ENCODE assay signal across 1 cellular context in genomic region chr10:33334839-33335549, GRCh38.
A peak's percentile ranks its signal among the peaks of the same experiment; 100 is the strongest.
TF ChIP-seq lines count a peak whose summit lies in the region.

No MANE protein-coding gene starts in this region.

TF ChIP-seq in HepG2, 621 proteins besides CTCF, POLR2A, EP300 and RAD21 (continued from another document and continues in another):
- TF ChIP-seq SIN3A (IDR thresholded peaks at IDR 0.05; ENCODE audit: borderline replicate concordance, low read depth, low read length) (no peak), ZNF430 (CRISPR knock-in tag; IDR thresholded peaks at IDR 0.05) (no peak), ZNF841 (CRISPR knock-in tag; IDR thresholded peaks at IDR 0.05; ENCODE audit: borderline replicate concordance) (no peak), NPAS2 (CRISPR knock-in tag; IDR thresholded peaks at IDR 0.05; ENCODE audit: borderline replicate concordance) (no peak), ZNF224 (CRISPR knock-in tag; IDR thresholded peaks at IDR 0.05) (no peak), BRCA1 (CRISPR knock-in tag; IDR thresholded peaks at IDR 0.05) (no peak), ZNF747 (CRISPR knock-in tag; IDR thresholded peaks at IDR 0.05; ENCODE audit: borderline replicate concordance) (no peak), PRDM10 (CRISPR knock-in tag; IDR thresholded peaks at IDR 0.05; ENCODE audit: low read depth) (no peak), SSRP1 (CRISPR knock-in tag; IDR thresholded peaks at IDR 0.05) (no peak), ZNF383 (CRISPR knock-in tag; IDR thresholded peaks at IDR 0.05; ENCODE audit: borderline replicate concordance) (no peak), MAX (IDR thresholded peaks at IDR 0.05) (peak; percentile 70), ZNF225 (CRISPR knock-in tag; IDR thresholded peaks at IDR 0.05) (0 out of 2 replicates have a peak, but pooled peaks have one; percentile 52), ZNF12 (CRISPR knock-in tag; IDR thresholded peaks at IDR 0.05) (no peak), HES4 (CRISPR knock-in tag; IDR thresholded peaks at IDR 0.05; ENCODE audit: borderline replicate concordance) (0 out of 2 replicates have a peak, but pooled peaks have one; percentile 56), TMF1 (CRISPR knock-in tag; IDR thresholded peaks at IDR 0.05; ENCODE audit: low read depth) (no peak), GLI4 (CRISPR knock-in tag; IDR thresholded peaks at IDR 0.05; ENCODE audit: borderline replicate concordance) (no peak), NCOA1 (CRISPR knock-in tag; IDR thresholded peaks at IDR 0.05) (no peak), NCOA2 (CRISPR knock-in tag; IDR thresholded peaks at IDR 0.05) (no peak; the same call in 1 of the 2 replicates), ATF7 (IDR thresholded peaks at IDR 0.05) (no peak), ATF7 (CRISPR knock-in tag; IDR thresholded peaks at IDR 0.05) (no peak), MNT (IDR thresholded peaks at IDR 0.05) (no peak), HNRNPH1 (optimal IDR thresholded peaks at IDR 0.05; ENCODE audit: low read depth, low read length) (no peak), PCBP2 (optimal IDR thresholded peaks at IDR 0.05; ENCODE audit: low read depth, low read length, poor library complexity, severe bottlenecking) (no peak), RBFOX2 (IDR thresholded peaks at IDR 0.05; ENCODE audit: low read depth, low read length) (peak; percentile 75), ZNF326 (CRISPR knock-in tag; IDR thresholded peaks at IDR 0.05; ENCODE audit: borderline replicate concordance) (no peak), TFAP4 (IDR thresholded peaks at IDR 0.05; ENCODE audit: borderline replicate concordance, low read depth) (no peak), ZNF264 (CRISPR knock-in tag; IDR thresholded peaks at IDR 0.05) (no peak), PTBP1 (IDR thresholded peaks at IDR 0.05; ENCODE audit: low read depth, low read length, poor library complexity, severe bottlenecking) (no peak), RXRA (CRISPR knock-in tag; IDR thresholded peaks at IDR 0.05) (peak; percentile 51; the same call in 1 of the 2 replicates), SNRNP70 (IDR thresholded peaks at IDR 0.05; ENCODE audit: low read depth, low read length) (no peak), KLF6 (CRISPR knock-in tag; IDR thresholded peaks at IDR 0.05) (no peak), ETV6 (CRISPR knock-in tag; conservative IDR thresholded peaks at IDR 0.05) (0 out of 2 replicates have a peak, but pooled peaks have one; percentile 27), TARDBP (CRISPR knock-in tag; IDR thresholded peaks at IDR 0.05) (no peak), SIX4 (CRISPR knock-in tag; IDR thresholded peaks at IDR 0.05) (no peak), LCORL (IDR thresholded peaks at IDR 0.05) (no peak), LCORL (CRISPR knock-in tag; IDR thresholded peaks at IDR 0.05) (no peak), SIX1 (CRISPR knock-in tag; IDR thresholded peaks at IDR 0.05; ENCODE audit: borderline replicate concordance) (no peak), SKI (IDR thresholded peaks at IDR 0.05; ENCODE audit: partially characterized antibody) (no peak), ZBTB8A (CRISPR knock-in tag; IDR thresholded peaks at IDR 0.05; ENCODE audit: borderline replicate concordance, low read depth) (no peak), XRCC5 (optimal IDR thresholded peaks at IDR 0.05; ENCODE audit: low read length) (peak; percentile 18)
- TF ChIP-seq, protein P1, sequence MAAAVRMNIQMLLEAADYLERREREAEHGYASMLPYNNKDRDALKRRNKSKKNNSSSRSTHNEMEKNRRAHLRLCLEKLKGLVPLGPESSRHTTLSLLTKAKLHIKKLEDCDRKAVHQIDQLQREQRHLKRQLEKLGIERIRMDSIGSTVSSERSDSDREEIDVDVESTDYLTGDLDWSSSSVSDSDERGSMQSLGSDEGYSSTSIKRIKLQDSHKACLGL (CRISPR knock-in tag; IDR thresholded peaks at IDR 0.05) = peak; percentile 41; the same call in 1 of the 2 replicates
- TF ChIP-seq, protein P2, sequence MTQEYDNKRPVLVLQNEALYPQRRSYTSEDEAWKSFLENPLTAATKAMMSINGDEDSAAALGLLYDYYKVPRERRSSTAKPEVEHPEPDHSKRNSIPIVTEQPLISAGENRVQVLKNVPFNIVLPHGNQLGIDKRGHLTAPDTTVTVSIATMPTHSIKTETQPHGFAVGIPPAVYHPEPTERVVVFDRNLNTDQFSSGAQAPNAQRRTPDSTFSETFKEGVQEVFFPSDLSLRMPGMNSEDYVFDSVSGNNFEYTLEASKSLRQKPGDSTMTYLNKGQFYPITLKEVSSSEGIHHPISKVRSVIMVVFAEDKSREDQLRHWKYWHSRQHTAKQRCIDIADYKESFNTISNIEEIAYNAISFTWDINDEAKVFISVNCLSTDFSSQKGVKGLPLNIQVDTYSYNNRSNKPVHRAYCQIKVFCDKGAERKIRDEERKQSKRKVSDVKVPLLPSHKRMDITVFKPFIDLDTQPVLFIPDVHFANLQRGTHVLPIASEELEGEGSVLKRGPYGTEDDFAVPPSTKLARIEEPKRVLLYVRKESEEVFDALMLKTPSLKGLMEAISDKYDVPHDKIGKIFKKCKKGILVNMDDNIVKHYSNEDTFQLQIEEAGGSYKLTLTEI (CRISPR knock-in tag; conservative IDR thresholded peaks at IDR 0.05) = no peak
- TF ChIP-seq, protein P3, sequence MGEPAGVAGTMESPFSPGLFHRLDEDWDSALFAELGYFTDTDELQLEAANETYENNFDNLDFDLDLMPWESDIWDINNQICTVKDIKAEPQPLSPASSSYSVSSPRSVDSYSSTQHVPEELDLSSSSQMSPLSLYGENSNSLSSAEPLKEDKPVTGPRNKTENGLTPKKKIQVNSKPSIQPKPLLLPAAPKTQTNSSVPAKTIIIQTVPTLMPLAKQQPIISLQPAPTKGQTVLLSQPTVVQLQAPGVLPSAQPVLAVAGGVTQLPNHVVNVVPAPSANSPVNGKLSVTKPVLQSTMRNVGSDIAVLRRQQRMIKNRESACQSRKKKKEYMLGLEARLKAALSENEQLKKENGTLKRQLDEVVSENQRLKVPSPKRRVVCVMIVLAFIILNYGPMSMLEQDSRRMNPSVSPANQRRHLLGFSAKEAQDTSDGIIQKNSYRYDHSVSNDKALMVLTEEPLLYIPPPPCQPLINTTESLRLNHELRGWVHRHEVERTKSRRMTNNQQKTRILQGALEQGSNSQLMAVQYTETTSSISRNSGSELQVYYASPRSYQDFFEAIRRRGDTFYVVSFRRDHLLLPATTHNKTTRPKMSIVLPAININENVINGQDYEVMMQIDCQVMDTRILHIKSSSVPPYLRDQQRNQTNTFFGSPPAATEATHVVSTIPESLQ (CRISPR knock-in tag; conservative IDR thresholded peaks at IDR 0.05) = no peak
- TF ChIP-seq, protein P4, sequence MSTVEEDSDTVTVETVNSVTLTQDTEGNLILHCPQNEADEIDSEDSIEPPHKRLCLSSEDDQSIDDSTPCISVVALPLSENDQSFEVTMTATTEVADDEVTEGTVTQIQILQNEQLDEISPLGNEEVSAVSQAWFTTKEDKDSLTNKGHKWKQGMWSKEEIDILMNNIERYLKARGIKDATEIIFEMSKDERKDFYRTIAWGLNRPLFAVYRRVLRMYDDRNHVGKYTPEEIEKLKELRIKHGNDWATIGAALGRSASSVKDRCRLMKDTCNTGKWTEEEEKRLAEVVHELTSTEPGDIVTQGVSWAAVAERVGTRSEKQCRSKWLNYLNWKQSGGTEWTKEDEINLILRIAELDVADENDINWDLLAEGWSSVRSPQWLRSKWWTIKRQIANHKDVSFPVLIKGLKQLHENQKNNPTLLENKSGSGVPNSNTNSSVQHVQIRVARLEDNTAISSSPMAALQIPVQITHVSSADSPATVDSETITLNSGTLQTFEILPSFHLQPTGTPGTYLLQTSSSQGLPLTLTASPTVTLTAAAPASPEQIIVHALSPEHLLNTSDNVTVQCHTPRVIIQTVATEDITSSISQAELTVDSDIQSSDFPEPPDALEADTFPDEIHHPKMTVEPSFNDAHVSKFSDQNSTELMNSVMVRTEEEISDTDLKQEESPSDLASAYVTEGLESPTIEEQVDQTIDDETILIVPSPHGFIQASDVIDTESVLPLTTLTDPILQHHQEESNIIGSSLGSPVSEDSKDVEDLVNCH (CRISPR knock-in tag; IDR thresholded peaks at IDR 0.05) = no peak
- TF ChIP-seq, protein P5, sequence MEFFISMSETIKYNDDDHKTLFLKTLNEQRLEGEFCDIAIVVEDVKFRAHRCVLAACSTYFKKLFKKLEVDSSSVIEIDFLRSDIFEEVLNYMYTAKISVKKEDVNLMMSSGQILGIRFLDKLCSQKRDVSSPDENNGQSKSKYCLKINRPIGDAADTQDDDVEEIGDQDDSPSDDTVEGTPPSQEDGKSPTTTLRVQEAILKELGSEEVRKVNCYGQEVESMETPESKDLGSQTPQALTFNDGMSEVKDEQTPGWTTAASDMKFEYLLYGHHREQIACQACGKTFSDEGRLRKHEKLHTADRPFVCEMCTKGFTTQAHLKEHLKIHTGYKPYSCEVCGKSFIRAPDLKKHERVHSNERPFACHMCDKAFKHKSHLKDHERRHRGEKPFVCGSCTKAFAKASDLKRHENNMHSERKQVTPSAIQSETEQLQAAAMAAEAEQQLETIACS (CRISPR knock-in tag; IDR thresholded peaks at IDR 0.05) = 0 out of 2 replicates have a peak, but pooled peaks have one; percentile 22
- TF ChIP-seq, protein P6, sequence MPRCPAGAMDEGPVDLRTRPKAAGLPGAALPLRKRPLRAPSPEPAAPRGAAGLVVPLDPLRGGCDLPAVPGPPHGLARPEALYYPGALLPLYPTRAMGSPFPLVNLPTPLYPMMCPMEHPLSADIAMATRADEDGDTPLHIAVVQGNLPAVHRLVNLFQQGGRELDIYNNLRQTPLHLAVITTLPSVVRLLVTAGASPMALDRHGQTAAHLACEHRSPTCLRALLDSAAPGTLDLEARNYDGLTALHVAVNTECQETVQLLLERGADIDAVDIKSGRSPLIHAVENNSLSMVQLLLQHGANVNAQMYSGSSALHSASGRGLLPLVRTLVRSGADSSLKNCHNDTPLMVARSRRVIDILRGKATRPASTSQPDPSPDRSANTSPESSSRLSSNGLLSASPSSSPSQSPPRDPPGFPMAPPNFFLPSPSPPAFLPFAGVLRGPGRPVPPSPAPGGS (CRISPR knock-in tag; IDR thresholded peaks at IDR 0.05) = no peak
